10 cellular contexts compared by ENCODE assay signal in genomic region chr7:23349484-23350157, GRCh38. TPM values are rescaled to one million over a fixed set of nuclear protein-coding genes. Genes with fewer than 3 reads are reported as not detected.
DNase-seq lines count a peak whose midpoint lies in the region; ATAC-seq and TF ChIP-seq lines count a peak whose summit lies in the region.
"Had no signal": no experiment of that assay in that cellular context is flagged by ENCODE, and none has a peak within 500 bp of the region (broad histone marks: within the 10 kb centered on the region; RNA-seq: fewer than 3 reads in every experiment).

No MANE protein-coding gene starts in this region.

- H3K4me1 ChIP-seq in RWPE2 (ENCODE audit: insufficient read depth, poor library complexity, severe bottlenecking): peaks cover 42% of the 10 kb centered on the region
- H3K4me1 ChIP-seq in fibroblast of lung (ENCODE audit: control insufficient read depth, extremely low read depth, insufficient read depth, low read length): peaks cover 15% of the 10 kb centered on the region
- peaks cover 25% of the 10 kb centered on the region for H3K4me1 ChIP-seq in OCI-LY7 (ENCODE audit: insufficient read depth, low read length, poor library complexity, severe bottlenecking)

- POLR2A ChIA-PET in OCI-LY7 (lab: Charles Lee): interaction anchor here (0.6 to 1.2 kb wide), 6 partner anchors 13 to 123 kb away, joined by 3 to 6 read pairs (median 4); partner anchors contain the start of gene MALSU1

- CTCF ChIA-PET in OCI-LY7 (lab: Charles Lee; ENCODE audit: unreplicated experiment): no interaction called here

- H3K4me2 ChIP-seq in fibroblast of lung (ENCODE audit: extremely low read depth, insufficient read depth, low read length): peak overlapping the region; percentile 48
- no peak overlapping the region for H3K4me2 ChIP-seq in OCI-LY7 (ENCODE audit: low read length)
- H3K4me2 ChIP-seq: KMS-11 had no signal

- DNase-seq in H4 (ENCODE audit: low spot score) (peak; percentile 60), RWPE2 (ENCODE audit: low spot score) (no peak), fibroblast of lung (ENCODE audit: low read depth in 2 of 2) (peak; percentile 67 to 93), retinal pigment epithelial cell (ENCODE audit: low read depth) (peak; percentile 86), activated T-cell treated with anti-CD3 and anti-CD28 coated beads for 4 hours (no peak), SW480 (ENCODE audit: low spot score) (no peak), OCI-LY7 (ENCODE audit: low spot score) (no peak)
- DNase-seq: activated T-cell treated with anti-CD3 and anti-CD28 coated beads, Interleukin-2, amount 50 U/mL, for 24 hours; naive B cell had no signal

- H3K9me3 ChIP-seq in RWPE2 (ENCODE audit: severe bottlenecking) (no peaks in the 10 kb centered on the region), fibroblast of lung (ENCODE audit: control insufficient read depth, insufficient read depth, low read depth, low read length) (no peaks in the 10 kb centered on the region), OCI-LY7 (ENCODE audit: low read length) (no peaks in the 10 kb centered on the region)

- BruUV-seq in OCI-LY7 (replicated peaks; lab: Mats Ljungman, UMichigan): no TSS peak

- peak; percentile 53 for ATAC-seq in RWPE2 (ENCODE audit: low read depth)

- H2AFZ ChIP-seq in fibroblast of lung (ENCODE audit: low read length): no peak overlapping the region
- no peak overlapping the region for H2AFZ ChIP-seq in OCI-LY7 (ENCODE audit: low read length)

- no peaks in the 10 kb centered on the region for H3K27me3 ChIP-seq in RWPE2 (ENCODE audit: insufficient read depth, poor library complexity, severe bottlenecking)
- H3K27me3 ChIP-seq in fibroblast of lung (ENCODE audit: control insufficient read depth, insufficient read depth, low read length): no peaks in the 10 kb centered on the region

- no peaks in the 10 kb centered on the region for H4K20me1 ChIP-seq in fibroblast of lung (ENCODE audit: control insufficient read depth, extremely low read depth, insufficient read depth, low read length)
- H4K20me1 ChIP-seq in OCI-LY7 (ENCODE audit: insufficient read depth, low read length): no peaks in the 10 kb centered on the region

- TF ChIP-seq CTCF in RWPE2 (IDR thresholded peaks at IDR 0.05; ENCODE audit: poor library complexity, severe bottlenecking) (no peak), fibroblast of lung (conservative IDR thresholded peaks at IDR 0.05 in 1 of 2, IDR thresholded peaks at IDR 0.05 in 1 of 2; ENCODE audit: low read depth in 1 of 2, low read length in 2 of 2) (no peak), retinal pigment epithelial cell (conservative IDR thresholded peaks at IDR 0.05; ENCODE audit: low read depth, low read length) (no peak), OCI-LY7 (conservative IDR thresholded peaks at IDR 0.05; ENCODE audit: low read length) (no peak)

- no peaks in the 10 kb centered on the region for H3K9me2 ChIP-seq in OCI-LY7 (ENCODE audit: insufficient read depth, low read length)

- no peaks in the 10 kb centered on the region for H3K79me2 ChIP-seq in fibroblast of lung (ENCODE audit: control insufficient read depth, insufficient read depth, low read length)
- H3K79me2 ChIP-seq in OCI-LY7 (ENCODE audit: insufficient read depth, low read depth, low read length): peaks cover 8% of the 10 kb centered on the region; the same call in 1 of the 2 replicates

- no peak overlapping the region for H3K9ac ChIP-seq in fibroblast of lung (ENCODE audit: insufficient read depth, low read length)
- H3K9ac ChIP-seq: KMS-11 had no signal

- peak overlapping the region; percentile 81 for H3K27ac ChIP-seq in RWPE2 (ENCODE audit: poor library complexity, severe bottlenecking)
- peak overlapping the region; percentile 30 for H3K27ac ChIP-seq in fibroblast of lung (ENCODE audit: insufficient read depth, low read length)
- H3K27ac ChIP-seq in OCI-LY7 (ENCODE audit: low read depth, low read length, poor library complexity, severe bottlenecking): no peak overlapping the region
- H3K27ac ChIP-seq: KMS-11 had no signal

- intact Hi-C loops in OCI-LY7 (cut with micrococcal nuclease; ENCODE audit: unreplicated experiment): no loop called here

- H3K36me3 ChIP-seq in RWPE2 (ENCODE audit: low read depth) (peaks cover 42% of the 10 kb centered on the region), fibroblast of lung (ENCODE audit: control insufficient read depth, insufficient read depth, low read length) (no peaks in the 10 kb centered on the region), OCI-LY7 (ENCODE audit: insufficient read depth, low read length) (peaks cover 38% of the 10 kb centered on the region; the same call in 1 of the 2 replicates)

- H3K4me3 ChIP-seq in RWPE2 (ENCODE audit: severe bottlenecking): no peak overlapping the region
- H3K4me3 ChIP-seq in fibroblast of lung (replicated peaks in 1 of 4; ENCODE audit: control extremely low read depth in 1 of 4, insufficient read depth in 1 of 4, low read depth in 3 of 4, low read length in 4 of 4): no peak overlapping the region
- no peak overlapping the region for H3K4me3 ChIP-seq in retinal pigment epithelial cell (ENCODE audit: low read length)
- no peak overlapping the region for H3K4me3 ChIP-seq in OCI-LY7 (ENCODE audit: low read depth, low read length, poor library complexity, severe bottlenecking)

RNA-seq across cellular contexts. Expression of gene MALSU1, which starts 50.5 kb away (rescaled TPM):
- 158 and 178 TPM in 2 replicates for total RNA-seq in H4 (2014; rRNA removed; shearing (Covaris generic))
- total RNA-seq in fibroblast of lung (77.6 and 85.0 TPM in 2 replicates), OCI-LY7 (2022) (56.1 and 66.4 TPM in 2 replicates)
- polyA plus RNA-seq in fibroblast of lung: 54.8 and 73.2 TPM in 2 replicates
- polyA plus RNA-seq in fibroblast of lung (2012): 82.9 and 96.7 TPM in 2 replicates
- polyA minus RNA-seq in fibroblast of lung (ENCODE audit: low replicate concordance): 4.6 and 16.1 TPM in 2 replicates
- total RNA-seq in OCI-LY7 (2014; rRNA removed; shearing (Covaris generic)): 107 and 132 TPM in 2 replicates

Comparison
In these comparisons a context has a peak if more than half of its experiments do, and no peak if none do; other contexts are left out.
1. DNase-seq: peak in H4 (single experiment), fibroblast of lung (2 of 2) and retinal pigment epithelial cell (single experiment); none in RWPE2 (single experiment), activated T-cell treated with anti-CD3 and anti-CD28 coated beads for 4 hours (single experiment), SW480 (single experiment) and OCI-LY7 (single experiment).